ENCODE assay signal across 21 cellular contexts in genomic region chr4:7189475-7190277, GRCh38. TPM values are rescaled to one million over a fixed set of nuclear protein-coding genes. Genes with fewer than 3 reads are reported as not detected.
A peak's percentile ranks its signal among the peaks of the same experiment; 100 is the strongest.
DNase-seq lines count a peak whose midpoint lies in the region; ATAC-seq, FAIRE-seq and TF ChIP-seq lines count a peak whose summit lies in the region.
"Had no signal": no experiment of that assay in that cellular context is flagged by ENCODE, and none has a peak within 500 bp of the region (broad histone marks: within the 10 kb centered on the region; RNA-seq: fewer than 3 reads in every experiment).

No MANE protein-coding gene starts in this region.

- H2BK15ac ChIP-seq in H1 (ENCODE audit: low read length): no peak overlapping the region

- intact Hi-C loops in CD4-positive, alpha-beta memory T cell (cut with micrococcal nuclease): loop anchor here (2.0 to 5.0 kb wide), 2 partner anchors 529 to 798 kb away; no protein-coding TSS in a partner anchor

- H4K91ac ChIP-seq in H1 (replicated peaks; ENCODE audit: insufficient read length, low read length): no peak overlapping the region

- no peak overlapping the region for H3K4ac ChIP-seq in H1 (replicated peaks; ENCODE audit: insufficient read length, low read depth, low read length)

- no peak for TF ChIP-seq EP300 in Ishikawa (IDR thresholded peaks at IDR 0.05; ENCODE audit: borderline replicate concordance)
- no peak for TF ChIP-seq EP300 in H1 (IDR thresholded peaks at IDR 0.05; ENCODE audit: borderline replicate concordance in 1 of 2, low read depth in 2 of 2, low read length in 2 of 2)

- TF ChIP-seq RAD21 in Ishikawa (IDR thresholded peaks at IDR 0.05; ENCODE audit: low read depth) (peak; percentile 36), H1 (IDR thresholded peaks at IDR 0.05 in 1 of 2, conservative IDR thresholded peaks at IDR 0.05 in 1 of 2; ENCODE audit: low read depth in 2 of 2, low read length in 2 of 2) (peak in 1 of 2 experiments; percentile 23; a peak in 2 of 4 replicates)

- peaks cover 0 to 7% of the 10 kb centered on the region in 2 experiments for H4K20me1 ChIP-seq in H1 (replicated peaks in 1 of 2; ENCODE audit: control insufficient read depth in 1 of 2, insufficient read depth in 2 of 2, low read length in 2 of 2)

- no peak overlapping the region for H3K56ac ChIP-seq in H1 (replicated peaks; ENCODE audit: insufficient read length, low read depth, low read length)

- H4K5ac ChIP-seq in H1 (ENCODE audit: insufficient read length, low read depth, low read length): no peak overlapping the region

- peaks cover 62% of the 10 kb centered on the region for H3K27me3 Mint-ChIP-seq in progenitor cell of endocrine pancreas
- peaks cover 22 to 30% of the 10 kb centered on the region in 2 donors for H3K27me3 Mint-ChIP-seq in CD4-positive, alpha-beta memory T cell

- 71% methylated on average over 11 of the region's 11 CpGs; no CpG with 5 or more reads in 1 of the 2 experiments for WGBS in H1 (ENCODE audit: extremely low coverage in 1 of 2, insufficient coverage in 1 of 2, insufficient read length in 1 of 2, insufficient replicate concordance in 2 of 2, low coverage in 1 of 2, low lambda C conversion rate in 2 of 2, missing lambda C conversion rate in 1 of 2), 2 experiments

- H3K79me2 ChIP-seq in H1 (ENCODE audit: control insufficient read depth in 1 of 2, insufficient read depth in 2 of 2, low read length in 2 of 2): no peaks in the 10 kb centered on the region

- no peak overlapping the region for H3K4me3 ChIP-seq in H1 (ENCODE audit: extremely low read depth in 1 of 4, insufficient read depth in 2 of 4, low read depth in 3 of 4, low read length in 4 of 4)
- no peak overlapping the region for H3K4me3 ChIP-seq in CD4-positive, alpha-beta memory T cell (ENCODE audit: low read length in 2 of 2)
- H3K4me3 ChIP-seq: heart right ventricle, spleen, thyroid gland had no signal

- no peak for ATAC-seq in GM21447 (IDR thresholded peaks at IDR 0.05; ENCODE audit: unreplicated experiment)
- ATAC-seq: heart right ventricle had no signal

- no peak for FAIRE-seq in H1 (lab: Jason Lieb, UNC)

- H3K9me3 Mint-ChIP-seq in progenitor cell of endocrine pancreas (ENCODE audit: low read depth): no peaks in the 10 kb centered on the region
- H3K9me3 Mint-ChIP-seq in CD4-positive, alpha-beta memory T cell: no peaks in the 10 kb centered on the region
- H3K9me3 Mint-ChIP-seq: activated naive CD8-positive, alpha-beta T cell treated with anti-CD3 and anti-CD28 coated beads, Interleukin-2, amount 10 ng/mL, durations not matched to agents 7 days and 5 days had no signal

- no peak overlapping the region for H4K8ac ChIP-seq in H1 (ENCODE audit: extremely low read depth, insufficient read depth, low read length)

- no peak overlapping the region for H2BK120ac ChIP-seq in H1 (replicated peaks; ENCODE audit: low read depth, low read length)

- H3K36me3 ChIP-seq in H1 (ENCODE audit: control insufficient read depth in 2 of 4, insufficient read depth in 4 of 4, low read length in 3 of 4): no peaks in the 10 kb centered on the region
- H3K36me3 ChIP-seq in CD4-positive, alpha-beta memory T cell (ENCODE audit: insufficient read depth, low read length): no peaks in the 10 kb centered on the region
- H3K36me3 ChIP-seq: heart right ventricle, neutrophil, spleen, thyroid gland had no signal

- peaks cover 10 to 44% (median 28%) of the 10 kb centered on the region in 4 experiments for H3K27me3 ChIP-seq in H1 (replicated peaks in 1 of 4; ENCODE audit: control insufficient read depth in 3 of 4, extremely low read depth in 1 of 4, insufficient read depth in 3 of 4, low read length in 3 of 4)
- H3K27me3 ChIP-seq in CD4-positive, alpha-beta memory T cell (ENCODE audit: insufficient read depth, low read length): peaks cover 4% of the 10 kb centered on the region
- H3K27me3 ChIP-seq: thyroid gland had no signal

- TF ChIP-seq CTCF in H1 (IDR thresholded peaks at IDR 0.05; ENCODE audit: control extremely low read depth in 1 of 3, insufficient read depth in 1 of 3, low read depth in 1 of 3, low read length in 3 of 3) (peak in 2 of 3 experiments; percentile 10 to 24; a peak in 2 of 4 replicates), progenitor cell of endocrine pancreas (IDR thresholded peaks at IDR 0.05; ENCODE audit: unreplicated experiment) (peak; percentile 24)

- no peak overlapping the region for H2BK12ac ChIP-seq in H1 (ENCODE audit: low read depth, low read length)

- H3K23ac ChIP-seq in H1 (ENCODE audit: insufficient read length): no peak overlapping the region

- H3K27ac Mint-ChIP-seq in progenitor cell of endocrine pancreas: no peak overlapping the region
- H3K27ac Mint-ChIP-seq in CD4-positive, alpha-beta memory T cell: no peak overlapping the region
- H3K27ac Mint-ChIP-seq: activated naive CD8-positive, alpha-beta T cell treated with anti-CD3 and anti-CD28 coated beads, Interleukin-2, amount 10 ng/mL, durations not matched to agents 7 days and 5 days had no signal

- no peaks in the 10 kb centered on the region; the same call in 1 of the 2 replicates for H3K79me1 ChIP-seq in H1 (ENCODE audit: low read depth, low read length)

- peaks cover 0 to 8% (median 5%) of the 10 kb centered on the region in 4 experiments; a peak in 4 of 7 replicates for H3K4me1 ChIP-seq in H1 (replicated peaks in 1 of 4; ENCODE audit: control insufficient read depth in 3 of 4, insufficient read depth in 4 of 4, low read length in 3 of 4)
- H3K4me1 ChIP-seq in CD4-positive, alpha-beta memory T cell (ENCODE audit: insufficient read depth, low read length): peaks cover 4% of the 10 kb centered on the region

- no peak overlapping the region for H3K27ac ChIP-seq in H1 (ENCODE audit: low read depth, low read length)
- H3K27ac ChIP-seq in CD4-positive, alpha-beta memory T cell (ENCODE audit: low read depth, low read length): no peak overlapping the region
- H3K27ac ChIP-seq: heart right ventricle, neutrophil, spleen, thyroid gland had no signal

- H2AFZ ChIP-seq in H1 (ENCODE audit: low read length): no peak overlapping the region

- H3K4me3 Mint-ChIP-seq in progenitor cell of endocrine pancreas (ENCODE audit: low read depth): no peak overlapping the region
- no peak overlapping the region for H3K4me3 Mint-ChIP-seq in CD4-positive, alpha-beta memory T cell
- H3K4me3 Mint-ChIP-seq: activated naive CD8-positive, alpha-beta T cell treated with anti-CD3 and anti-CD28 coated beads, Interleukin-2, amount 10 ng/mL, durations not matched to agents 7 days and 5 days had no signal

- H3K23me2 ChIP-seq in H1 (ENCODE audit: low read depth, low read length): peaks cover 8% of the 10 kb centered on the region; the same call in 1 of the 2 replicates

- no peak overlapping the region for H2BK5ac ChIP-seq in H1 (ENCODE audit: low read depth, low read length)

- H3K9ac ChIP-seq in H1 (replicated peaks in 1 of 4; ENCODE audit: extremely low read depth in 1 of 4, low read depth in 3 of 4, low read length in 3 of 4): no peak overlapping the region

- H3K9me3 ChIP-seq in H1 (ENCODE audit: insufficient read depth in 2 of 2, low read depth in 1 of 2, low read length in 1 of 2): 0 out of 4 replicates have a peak, but pooled peaks cover 0 to under 1% of the 10 kb centered on the region in 2 experiments
- no peaks in the 10 kb centered on the region for H3K9me3 ChIP-seq in CD4-positive, alpha-beta memory T cell (ENCODE audit: control insufficient read depth in 1 of 2, low read length in 2 of 2)
- H3K9me3 ChIP-seq: neutrophil, spleen, thyroid gland had no signal

- POLR2A ChIA-PET in H1 (lab: Charles Lee; ENCODE audit: partially characterized antibody): no interaction called here
- POLR2A ChIA-PET in CD4-positive, alpha-beta memory T cell (lab: Charles Lee; ENCODE audit: partially characterized antibody): no interaction called here

- peaks cover 9% of the 10 kb centered on the region for H3K4me1 Mint-ChIP-seq in progenitor cell of endocrine pancreas (ENCODE audit: low read depth)
- H3K4me1 Mint-ChIP-seq in CD4-positive, alpha-beta memory T cell: peaks cover 0 to 5% (median under 1%) of the 10 kb centered on the region in 4 donors
- H3K4me1 Mint-ChIP-seq: activated naive CD8-positive, alpha-beta T cell treated with anti-CD3 and anti-CD28 coated beads, Interleukin-2, amount 10 ng/mL, durations not matched to agents 7 days and 5 days had no signal

- H3K18ac ChIP-seq in H1 (ENCODE audit: extremely low read depth, low read length): no peak overlapping the region

- peak; percentile 28 for DNase-seq in NCI-H510A treated with DMSO at 0.1 percent for 48 hours (lab: John Stamatoyannopoulos, UW)
- DNase-seq in NCI-H510A (lab: John Stamatoyannopoulos, UW): no peak
- DNase-seq in H1 (ENCODE audit: low read depth in 1 of 2, low spot score in 2 of 2): no peak
- DNase-seq in progenitor cell of endocrine pancreas (ENCODE audit: low spot score, unreplicated experiment): no peak
- DNase-seq in CD4-positive, alpha-beta memory T cell: no peak
- DNase-seq in C1 segment of cervical spinal cord (lab: John Stamatoyannopoulos, UW): no peak
- DNase-seq: ACHN; activated CD8-positive, alpha-beta memory T cell treated with anti-CD3 and anti-CD28 coated beads for 24 hours; activated naive CD8-positive, alpha-beta T cell treated with anti-CD3 and anti-CD28 coated beads, Interleukin-2, amount 10 ng/mL, durations not matched to agents 7 days and 5 days; cerebellar nuclear complex; DND-41; heart right ventricle; NCI-H1092 treated with DMSO at 0.1 percent for 48 hours; NCI-H446 treated with DMSO at 0.1 percent for 48 hours; Right ventricle myocardium superior; T1000; thyroid gland had no signal

- CTCF ChIA-PET in H1 (lab: Charles Lee; ENCODE audit: partially characterized antibody): interaction anchor here (0.5 to 4.3 kb wide), 26 partner anchors 18 to 531 kb away, joined by 3 to 17 read pairs (median 3); no protein-coding TSS in a partner anchor
- CTCF ChIA-PET in CD4-positive, alpha-beta memory T cell (lab: Charles Lee; ENCODE audit: partially characterized antibody): no interaction called here

- H3K14ac ChIP-seq in H1 (ENCODE audit: insufficient read length): no peak overlapping the region

- no peak for TF ChIP-seq POLR2A in H1 (IDR thresholded peaks at IDR 0.05; ENCODE audit: control extremely low read depth in 1 of 2, low read depth in 2 of 2, low read length in 2 of 2)

- no peak overlapping the region for H2AK5ac ChIP-seq in H1 (ENCODE audit: low read depth, low read length)

- H3K36me3 Mint-ChIP-seq in progenitor cell of endocrine pancreas (ENCODE audit: insufficient read depth): no peaks in the 10 kb centered on the region
- no peaks in the 10 kb centered on the region for H3K36me3 Mint-ChIP-seq in CD4-positive, alpha-beta memory T cell
- H3K36me3 Mint-ChIP-seq: activated naive CD8-positive, alpha-beta T cell treated with anti-CD3 and anti-CD28 coated beads, Interleukin-2, amount 10 ng/mL, durations not matched to agents 7 days and 5 days had no signal

- H2BK20ac ChIP-seq in H1 (ENCODE audit: low read length): no peak overlapping the region

- no peak overlapping the region for H3K4me2 ChIP-seq in H1 (ENCODE audit: insufficient read depth in 1 of 2, low read depth in 2 of 2, low read length in 2 of 2)

RNA-seq across cellular contexts. Expression of gene SORCS2, which starts 2.7 kb away (rescaled TPM):
- total RNA-seq in H1 (2021; fragmentation: NEBNext Ultra II Directional; extraction: Animal tissue kit (Norgen Biotek cat#: 25700)): 0.75 and 1.8 TPM in 2 replicates
- polyA plus RNA-seq in H1 (2011; rRNA removed): 0.36 and 0.57 TPM in 2 replicates
- 0.32 TPM for polyA plus RNA-seq in H1 (2011; cell fraction: cytosol; rRNA removed)
- 1.2 TPM for polyA plus RNA-seq in H1 (2011; cell fraction: nucleus; rRNA removed)
- polyA plus RNA-seq in H1 (2012, experiment 1 of 2): 0.33 to 1.2 TPM (median 0.82 TPM) in 4 replicates
- 0.18 TPM for polyA plus RNA-seq in H1 (2012, experiment 2 of 2)
- 1.4 TPM for polyA plus RNA-seq in H1 (2013, experiment 1 of 2)
- polyA plus RNA-seq in H1 (2013, experiment 2 of 2): 1.1 TPM
- polyA minus RNA-seq in H1 (2011; rRNA and poly(A)+ RNA removed): 1.0 and 1.8 TPM in 2 replicates
- polyA minus RNA-seq in H1 (2011; cell fraction: cytosol; rRNA and poly(A)+ RNA removed): 1.3 TPM
- polyA minus RNA-seq in H1 (2011; cell fraction: nucleus; rRNA and poly(A)+ RNA removed): 0.60 TPM
- total RNA-seq in progenitor cell of endocrine pancreas: 2.2 and 2.9 TPM in 2 replicates
- not detected for total RNA-seq in CD4-positive, alpha-beta memory T cell
- not detected for polyA plus RNA-seq in CD4-positive, alpha-beta memory T cell
- total RNA-seq: activated naive CD8-positive, alpha-beta T cell treated with anti-CD3 and anti-CD28 coated beads, Interleukin-2, amount 10 ng/mL, durations not matched to agents 7 days and 5 days had no signal
